29 cellular contexts compared by ENCODE assay signal in the genomic region with DNA sequence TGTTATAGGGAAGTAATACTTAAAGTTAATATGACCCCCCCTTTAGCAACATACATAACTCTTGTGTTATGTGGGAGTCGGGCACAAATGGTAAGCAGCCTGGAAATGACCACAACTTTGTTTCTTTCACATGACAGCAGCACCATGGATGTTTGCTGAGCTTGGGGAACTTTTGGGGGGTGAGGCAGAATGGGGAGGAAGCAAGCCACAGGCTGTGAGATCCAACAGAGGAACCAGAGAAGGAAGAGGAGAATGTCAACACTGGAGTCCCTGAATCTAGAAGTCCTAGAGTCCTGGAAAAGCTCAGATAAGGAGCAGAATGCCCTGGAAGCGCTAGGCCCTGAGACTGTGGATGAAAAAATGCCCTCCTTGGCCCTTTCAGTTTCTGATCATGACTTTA. TPM values are rescaled to one million over a fixed set of nuclear protein-coding genes. Genes with fewer than 3 reads are reported as not detected.
"Had no signal": no experiment of that assay in that cellular context is flagged by ENCODE, and none has a peak within 500 bp of the region (broad histone marks: within the 10 kb centered on the region; RNA-seq: fewer than 3 reads in every experiment).

No MANE protein-coding gene starts in this region.

- FAIRE-seq: TTC549 had no signal

- H3K36me3 ChIP-seq: brain microvascular endothelial cell, cardiac muscle cell had no signal

- H3K27ac ChIP-seq: brain microvascular endothelial cell, cardiac muscle cell, KMS-11 had no signal

- H3K27me3 ChIP-seq: brain microvascular endothelial cell, cardiac muscle cell had no signal

- H3K4me3 ChIP-seq: cardiac muscle cell had no signal

- ATAC-seq: activated CD8-positive, alpha-beta memory T cell treated with anti-CD3 and anti-CD28 coated beads, Interleukin-2, amount 10 ng/mL, durations not matched to agents 7 days and 5 days; PC-3; T-helper 17 cell had no signal

- H3K4me2 ChIP-seq: KMS-11 had no signal

- H3K9ac ChIP-seq: KMS-11 had no signal

- DNase-seq: activated B cell treated with CpG ODN at 0.5 μM for 24 hours; activated CD4-positive, alpha-beta T cell treated with anti-CD3 and anti-CD28 coated beads for 1 hour; activated CD4-positive, alpha-beta T cell treated with anti-CD3 and anti-CD28 coated beads, Interleukin-2, amount 10 ng/mL, durations not matched to agents 24 days and 14 days; activated CD4-positive, alpha-beta T cell treated with anti-CD3 and anti-CD28 coated beads, Interleukin-2, amount 50 U/mL, for 48 hours; activated CD8-positive, alpha-beta memory T cell treated with anti-CD3 and anti-CD28 coated beads, Interleukin-2, amount 10 ng/mL, durations not matched to agents 7 days and 5 days; activated effector memory CD4-positive, alpha-beta T cell treated with Interleukin-2 at 50 U/mL for 16 hours; activated naive CD4-positive, alpha-beta T cell; activated T-cell treated with anti-CD3 and anti-CD28 coated beads, Interleukin-2, amount 50 U/mL, for 24 hours; amygdala; brain microvascular endothelial cell; NCI-H1092; NCI-H1417; NCI-H1694; NCI-H2029; NCI-H2107; NCI-H2171 treated with DMSO at 0.1 percent for 48 hours; NCI-H345; NCI-H510A; NCI-H526 treated with DMSO at 0.1 percent for 48 hours; NCI-H82; PC-3; SIG-M5; T-helper 17 cell; T-helper 9 cell had no signal

RNA-seq across cellular contexts. Expression of gene CFAP91, which starts 38.9 kb away (rescaled TPM):
- total RNA-seq: activated T-helper 1 cell treated with anti-CD3 and anti-CD28 coated beads, Interleukin-12 subunit alpha, Interleukin-12 subunit beta, Interleukin-2, Interleukin-4 antibody, amounts not matched to agents 30 ng/mL and 10 ng/mL and 1 ng/mL, durations not matched to agents 14 hours and 24 hours and 36 hours; MCF 10A had no signal

RNA-seq across cellular contexts. Expression of gene NR1I2, which starts 40.2 kb away (rescaled TPM):
- total RNA-seq: MCF 10A had no signal
- polyA plus RNA-seq: cardiac muscle cell had no signal
